Comparison of ENCODE assay signal across 31 cellular contexts in the genomic region with DNA sequence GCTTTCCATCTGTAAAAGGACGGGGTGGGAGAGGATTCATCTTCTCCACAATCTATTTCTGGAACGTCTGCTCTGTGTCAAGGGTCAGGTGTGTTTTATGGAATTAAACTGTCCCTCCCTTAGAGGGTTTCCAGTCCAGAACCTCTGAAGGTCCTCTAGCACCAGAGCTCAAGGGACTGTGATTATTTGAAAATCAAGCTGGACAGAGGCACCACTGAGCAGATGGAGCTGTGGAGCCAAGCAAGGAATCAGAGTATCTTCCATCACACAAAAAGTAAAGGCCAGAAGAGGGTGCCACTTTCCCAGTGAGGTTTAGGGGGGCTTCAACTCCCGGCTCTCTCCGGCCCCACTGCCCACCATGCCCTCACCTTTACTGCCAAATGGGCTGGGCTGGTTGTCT. TPM values are rescaled to one million over a fixed set of nuclear protein-coding genes. Genes with fewer than 3 reads are reported as not detected.
"Had no signal": no experiment of that assay in that cellular context is flagged by ENCODE, and none has a peak within 500 bp of the region (broad histone marks: within the 10 kb centered on the region; RNA-seq: fewer than 3 reads in every experiment).

No MANE protein-coding gene starts in this region.

- H3K4me1 ChIP-seq: colonic mucosa, esophagus squamous epithelium, gastrocnemius medialis, heart right ventricle, left lung, lower lobe of right lung had no signal

- DNase-seq: colonic mucosa; cortex of kidney; effector CD8-positive, alpha-beta T cell; effector memory CD8-positive, alpha-beta T cell; erythroblast; esophagus squamous epithelium; foreskin fibroblast; foreskin melanocyte; gastrocnemius medialis; glutamatergic neuron; head of caudate nucleus; heart right ventricle; hippocampal formation; left cardiac atrium; left lung; left ventricle myocardium superior; lower lobe of right lung; mesenchymal stem cell; mucosa of descending colon; naive B cell had no signal

- H3K4me3 ChIP-seq: colonic mucosa, esophagus squamous epithelium, gastrocnemius medialis, heart right ventricle, left lung, lower lobe of right lung, mucosa of descending colon had no signal

- H3K27me3 ChIP-seq: colonic mucosa had no signal

- H3K27ac ChIP-seq: colonic mucosa, epithelial cell of prostate, esophagus squamous epithelium, gastrocnemius medialis, heart right ventricle, left lung, lower lobe of right lung had no signal

- ATAC-seq: effector memory CD8-positive, alpha-beta T cell; esophagus mucosa; gastrocnemius medialis; heart right ventricle; left cardiac atrium; left lung; left ventricle myocardium superior; lower lobe of right lung; mucosa of descending colon had no signal

- H3K9me3 ChIP-seq: colonic mucosa, esophagus squamous epithelium, gastrocnemius medialis, left lung, lower lobe of right lung, mucosa of descending colon had no signal

- H3K36me3 ChIP-seq: colonic mucosa, esophagus squamous epithelium, gastrocnemius medialis, heart right ventricle, left lung, lower lobe of right lung had no signal

RNA-seq across cellular contexts. Expression of a gene that starts 6.8 kb away (rescaled TPM):
- total RNA-seq: dermis microvascular lymphatic vessel endothelial cell, esophagus mucosa, esophagus squamous epithelium, gastrocnemius medialis, glomerular endothelial cell, heart right ventricle, kidney epithelial cell, left cardiac atrium, left lung, left ventricle myocardium superior, lower leg skin, lower lobe of right lung, lung microvascular endothelial cell, mesenteric fat pad, mesothelial cell of epicardium, myocyte had no signal
- polyA plus RNA-seq: heart right ventricle, keratinocyte had no signal
